ENCODE assay signal across 14 cellular contexts in genomic region chr1:169129109-169129789, GRCh38. TPM values are rescaled to one million over a fixed set of nuclear protein-coding genes. Genes with fewer than 3 reads are reported as not detected.
A peak's percentile ranks its signal among the peaks of the same experiment; 100 is the strongest.
DNase-seq lines count a peak whose midpoint lies in the region; ATAC-seq, FAIRE-seq and TF ChIP-seq lines count a peak whose summit lies in the region.
"Had no signal": no experiment of that assay in that cellular context is flagged by ENCODE, and none has a peak within 500 bp of the region (broad histone marks: within the 10 kb centered on the region; RNA-seq: fewer than 3 reads in every experiment).

No MANE protein-coding gene starts in this region.

- H3K36me3 ChIP-seq in parathyroid adenoma (ENCODE audit: control insufficient read depth, insufficient read depth, low read length) = no peaks in the 10 kb centered on the region

- TF ChIP-seq RAD21 in A549 (conservative IDR thresholded peaks at IDR 0.05 in 1 of 2, IDR thresholded peaks at IDR 0.05 in 1 of 2) = no peak

- no peaks in the 10 kb centered on the region for H3K9me3 ChIP-seq in A549
- H3K9me3 ChIP-seq in parathyroid adenoma (ENCODE audit: control insufficient read depth, low read length) = no peaks in the 10 kb centered on the region

- H3K27me3 ChIP-seq in parathyroid adenoma (ENCODE audit: control insufficient read depth, insufficient read depth, low read length) = no peaks in the 10 kb centered on the region

- H3K79me2 ChIP-seq in parathyroid adenoma = no peaks in the 10 kb centered on the region

- DNase-seq in A549 (ENCODE audit: low read depth in 1 of 2, low spot score in 1 of 2) (no peak), HCEC 1CT (peak; percentile 36), dermis blood vessel endothelial cell (peak; percentile 40)
- DNase-seq: activated CD4-positive, alpha-beta T cell treated with anti-CD3 and anti-CD28 coated beads for 48 hours; activated CD8-positive, alpha-beta memory T cell treated with anti-CD3 and anti-CD28 coated beads, Interleukin-2, amount 50 U/mL, for 48 hours; activated naive CD4-positive, alpha-beta T cell treated with anti-CD3 and anti-CD28 coated beads, Interleukin-2, amount 10 ng/mL, durations not matched to agents 7 days and 5 days; effector memory CD8-positive, alpha-beta T cell; Karpas-422; NCI-H1436 treated with DMSO at 0.1 percent for 48 hours had no signal

- H3K27ac ChIP-seq in A549 (peak overlapping the region in 1 of 2 experiments; percentile 52; a peak in 3 of 6 replicates), parathyroid adenoma (peak overlapping the region; percentile 33)

- TF ChIP-seq POLR2A in A549 (IDR thresholded peaks at IDR 0.05; ENCODE audit: low read length) = no peak

- TF ChIP-seq CTCF in A549 (IDR thresholded peaks at IDR 0.05) = no peak
- no peak for TF ChIP-seq CTCF in parathyroid adenoma (IDR thresholded peaks at IDR 0.05)

- no peak for FAIRE-seq in A549 (lab: Jason Lieb, UNC)

- POLR2A ChIA-PET in A549 (lab: Yijun Ruan, JAX) = interaction anchor here (1.1 kb wide), 1 partner anchor 20 kb away, joined by 3 read pairs; no protein-coding TSS in a partner anchor

- no peak overlapping the region for H3K4me3 ChIP-seq in A549
- no peak overlapping the region for H3K4me3 ChIP-seq in parathyroid adenoma (ENCODE audit: low read depth, low read length)

- no peak overlapping the region for H3K9ac ChIP-seq in parathyroid adenoma

- TF ChIP-seq EP300 in A549 (IDR thresholded peaks at IDR 0.05) = no peak

- 58% methylated on average over 6 of the region's 6 CpGs for WGBS in A549 (ENCODE audit: missing lambda C conversion rate)

- H3K4me2 ChIP-seq in A549 = peak overlapping the region; percentile 17; the same call in 2 of the 3 replicates
- no peak overlapping the region for H3K4me2 ChIP-seq in parathyroid adenoma (ENCODE audit: low read length)

- ATAC-seq in A549 (no peak), GM18858 (IDR thresholded peaks at IDR 0.05; ENCODE audit: unreplicated experiment) (no peak), GM19467 (IDR thresholded peaks at IDR 0.05; ENCODE audit: unreplicated experiment) (no peak), HG03139 (IDR thresholded peaks at IDR 0.05; ENCODE audit: unreplicated experiment) (no peak), GM21423 (IDR thresholded peaks at IDR 0.05; ENCODE audit: unreplicated experiment) (no peak)
- ATAC-seq: effector memory CD8-positive, alpha-beta T cell had no signal

- peaks cover 79% of the 10 kb centered on the region for H3K4me1 ChIP-seq in A549
- peaks cover 23% of the 10 kb centered on the region for H3K4me1 ChIP-seq in parathyroid adenoma

- no peak overlapping the region for H2AFZ ChIP-seq in parathyroid adenoma

- CTCF ChIA-PET in A549 (lab: Yijun Ruan, JAX) = interaction anchor here (0.6 kb wide), 1 partner anchor 271 kb away, joined by 3 read pairs; no protein-coding TSS in a partner anchor

TF ChIP-seq in A549, 52 proteins besides CTCF, POLR2A, EP300 and RAD21:
- TF ChIP-seq SMC3 (IDR thresholded peaks at IDR 0.05) (no peak), JUNB (IDR thresholded peaks at IDR 0.05) (no peak), BHLHE40 (IDR thresholded peaks at IDR 0.05; ENCODE audit: low read depth, low read length) (no peak), TP53 (CRISPR knock-in tag; IDR thresholded peaks at IDR 0.05) (no peak), EHF (CRISPR knock-in tag; IDR thresholded peaks at IDR 0.05) (no peak), JUN (IDR thresholded peaks at IDR 0.05) (no peak), HMGXB4 (CRISPR knock-in tag; IDR thresholded peaks at IDR 0.05; ENCODE audit: borderline replicate concordance) (no peak), E2F6 (IDR thresholded peaks at IDR 0.05; ENCODE audit: borderline replicate concordance, low read depth) (no peak)
- TF ChIP-seq, protein P1, sequence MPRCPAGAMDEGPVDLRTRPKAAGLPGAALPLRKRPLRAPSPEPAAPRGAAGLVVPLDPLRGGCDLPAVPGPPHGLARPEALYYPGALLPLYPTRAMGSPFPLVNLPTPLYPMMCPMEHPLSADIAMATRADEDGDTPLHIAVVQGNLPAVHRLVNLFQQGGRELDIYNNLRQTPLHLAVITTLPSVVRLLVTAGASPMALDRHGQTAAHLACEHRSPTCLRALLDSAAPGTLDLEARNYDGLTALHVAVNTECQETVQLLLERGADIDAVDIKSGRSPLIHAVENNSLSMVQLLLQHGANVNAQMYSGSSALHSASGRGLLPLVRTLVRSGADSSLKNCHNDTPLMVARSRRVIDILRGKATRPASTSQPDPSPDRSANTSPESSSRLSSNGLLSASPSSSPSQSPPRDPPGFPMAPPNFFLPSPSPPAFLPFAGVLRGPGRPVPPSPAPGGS (IDR thresholded peaks at IDR 0.05) = no peak

RNA-seq across cellular contexts. Expression of gene ATP1B1, which starts 22.8 kb away (rescaled TPM):
- polyA plus RNA-seq in A549 (2011; rRNA removed) (323 and 377 TPM in 2 replicates), A549 (2017; fragmentation: RNase III; extraction: RNeasy Plus Mini Kit Qiagen cat#74134 plus additional on column Dnase treatment) (215 to 313 TPM (median 303 TPM) in 3 replicates)
- polyA plus RNA-seq in A549 (2012; cell fraction: cytosol; rRNA removed) = 74.7 and 88.8 TPM in 2 replicates
- 51.7 and 61.3 TPM in 2 replicates for polyA plus RNA-seq in A549 (2012; cell fraction: nucleus; rRNA removed)
- polyA minus RNA-seq in A549 (2011; rRNA and poly(A)+ RNA removed) = 112 and 115 TPM in 2 replicates
- 6.3 and 8.5 TPM in 2 replicates for total RNA-seq in dermis blood vessel endothelial cell

Comparison
In these comparisons a context has a peak if more than half of its experiments do, and no peak if none do; other contexts are left out.
1. DNase-seq: peak in HCEC 1CT (single experiment) and dermis blood vessel endothelial cell (single experiment); none in A549 (0 of 2).